1 cellular context compared by ENCODE assay signal in the genomic region with DNA sequence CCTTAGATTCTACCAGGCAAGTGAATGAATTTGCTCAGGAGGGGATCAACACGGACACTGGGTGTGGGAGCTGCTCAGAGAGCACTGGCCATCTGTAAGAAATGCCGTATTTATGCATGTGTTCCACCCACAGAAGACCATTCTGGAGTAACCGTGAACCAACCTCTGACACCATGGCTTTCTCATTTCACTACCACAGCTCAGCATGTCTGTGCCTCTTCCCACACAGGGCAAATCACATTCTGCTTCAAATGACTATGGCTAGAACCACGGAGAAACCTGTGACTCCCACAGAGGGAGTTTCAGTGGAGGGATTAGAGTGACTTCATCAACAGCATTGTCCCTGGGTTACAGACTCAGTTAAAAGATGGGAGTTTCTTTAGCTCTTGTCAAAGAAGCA.
TF ChIP-seq lines count a peak whose summit lies in the region.

No MANE protein-coding gene starts in this region.

TF ChIP-seq in GM12878, 131 proteins besides CTCF, POLR2A, EP300 and RAD21 (continued from another document):
- TF ChIP-seq EGR1 (IDR thresholded peaks at IDR 0.05; ENCODE audit: borderline replicate concordance in 1 of 2, low read depth in 2 of 2, low read length in 2 of 2) (no peak), JUND (IDR thresholded peaks at IDR 0.05; ENCODE audit: low read depth, low read length) (no peak), TCF3 (IDR thresholded peaks at IDR 0.05; ENCODE audit: borderline replicate concordance, insufficient read depth, low read depth, low read length) (no peak), ZZZ3 (IDR thresholded peaks at IDR 0.05; ENCODE audit: control insufficient read depth, insufficient read length, low read depth) (no peak)
- TF ChIP-seq, protein P1, sequence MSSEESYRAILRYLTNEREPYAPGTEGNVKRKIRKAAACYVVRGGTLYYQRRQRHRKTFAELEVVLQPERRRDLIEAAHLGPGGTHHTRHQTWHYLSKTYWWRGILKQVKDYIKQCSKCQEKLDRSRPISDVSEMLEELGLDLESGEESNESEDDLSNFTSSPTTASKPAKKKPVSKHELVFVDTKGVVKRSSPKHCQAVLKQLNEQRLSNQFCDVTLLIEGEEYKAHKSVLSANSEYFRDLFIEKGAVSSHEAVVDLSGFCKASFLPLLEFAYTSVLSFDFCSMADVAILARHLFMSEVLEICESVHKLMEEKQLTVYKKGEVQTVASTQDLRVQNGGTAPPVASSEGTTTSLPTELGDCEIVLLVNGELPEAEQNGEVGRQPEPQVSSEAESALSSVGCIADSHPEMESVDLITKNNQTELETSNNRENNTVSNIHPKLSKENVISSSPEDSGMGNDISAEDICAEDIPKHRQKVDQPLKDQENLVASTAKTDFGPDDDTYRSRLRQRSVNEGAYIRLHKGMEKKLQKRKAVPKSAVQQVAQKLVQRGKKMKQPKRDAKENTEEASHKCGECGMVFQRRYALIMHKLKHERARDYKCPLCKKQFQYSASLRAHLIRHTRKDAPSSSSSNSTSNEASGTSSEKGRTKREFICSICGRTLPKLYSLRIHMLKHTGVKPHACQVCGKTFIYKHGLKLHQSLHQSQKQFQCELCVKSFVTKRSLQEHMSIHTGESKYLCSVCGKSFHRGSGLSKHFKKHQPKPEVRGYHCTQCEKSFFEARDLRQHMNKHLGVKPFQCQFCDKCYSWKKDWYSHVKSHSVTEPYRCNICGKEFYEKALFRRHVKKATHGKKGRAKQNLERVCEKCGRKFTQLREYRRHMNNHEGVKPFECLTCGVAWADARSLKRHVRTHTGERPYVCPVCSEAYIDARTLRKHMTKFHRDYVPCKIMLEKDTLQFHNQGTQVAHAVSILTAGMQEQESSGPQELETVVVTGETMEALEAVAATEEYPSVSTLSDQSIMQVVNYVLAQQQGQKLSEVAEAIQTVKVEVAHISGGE (CRISPR knock-in tag; IDR thresholded peaks at IDR 0.05) = no peak
